ENCODE assay signal across 9 cellular contexts in genomic region chr15:72358532-72359180, GRCh38. TPM values are rescaled to one million over a fixed set of nuclear protein-coding genes. Genes with fewer than 3 reads are reported as not detected.
A peak's percentile ranks its signal among the peaks of the same experiment; 100 is the strongest.
DNase-seq lines count a peak whose midpoint lies in the region; ATAC-seq, FAIRE-seq and TF ChIP-seq lines count a peak whose summit lies in the region.
"Had no signal": no experiment of that assay in that cellular context is flagged by ENCODE, and none has a peak within 500 bp of the region (broad histone marks: within the 10 kb centered on the region; RNA-seq: fewer than 3 reads in every experiment).

No MANE protein-coding gene starts in this region.

- H3K4me1 ChIP-seq in astrocyte (ENCODE audit: insufficient read depth, low read length), result peaks cover 12% of the 10 kb centered on the region
- H3K4me1 ChIP-seq in A673 (ENCODE audit: insufficient read depth, low read length, poor library complexity, severe bottlenecking), result peaks cover 7% of the 10 kb centered on the region
- H3K4me1 ChIP-seq in HAP-1, result no peaks in the 10 kb centered on the region

- CTCF ChIA-PET in A673 (lab: Charles Lee), result no interaction called here

- H3K9me3 Mint-ChIP-seq in astrocyte (ENCODE audit: unreplicated experiment), result no peaks in the 10 kb centered on the region

- H3K27me3 ChIP-seq in astrocyte (ENCODE audit: insufficient read depth, low read length) (no peaks in the 10 kb centered on the region), A673 (replicated peaks; ENCODE audit: insufficient read depth, low read depth, low read length, poor library complexity) (no peaks in the 10 kb centered on the region), HAP-1 (ENCODE audit: low read depth) (no peaks in the 10 kb centered on the region)
- H3K27me3 ChIP-seq: esophagus muscularis mucosa had no signal

- no peak overlapping the region for H3K27ac ChIP-seq in astrocyte (ENCODE audit: low read depth, low read length)
- no peak overlapping the region for H3K27ac ChIP-seq in A673 (ENCODE audit: low read depth, low read length, poor library complexity, severe bottlenecking)

- peak overlapping the region; percentile 37 for H3K4me2 ChIP-seq in astrocyte (ENCODE audit: low read length)

- H2AFZ ChIP-seq in astrocyte (ENCODE audit: low read depth, low read length), result no peak overlapping the region

- H3K36me3 Mint-ChIP-seq in astrocyte (ENCODE audit: low read depth, unreplicated experiment), result peaks cover 17% of the 10 kb centered on the region

- H3K79me2 ChIP-seq in astrocyte (ENCODE audit: insufficient read depth, low read length), result peaks cover 50% of the 10 kb centered on the region

- ATAC-seq in Right ventricle myocardium inferior, result peak; percentile 61
- ATAC-seq in left colon, result peak; percentile 89

- peaks cover 73% of the 10 kb centered on the region for H4K20me1 ChIP-seq in astrocyte (ENCODE audit: insufficient read depth, low read length)

- FAIRE-seq in astrocyte (lab: Jason Lieb, UNC), result no peak
- FAIRE-seq in urothelium cell line (lab: Jason Lieb, UNC), result no peak
- FAIRE-seq in HTR-8/SVneo (lab: Jason Lieb, UNC), result no peak

- BruUV-seq in A673 (replicated peaks; lab: Mats Ljungman, UMichigan), result no TSS peak

- intact Hi-C loops in Right ventricle myocardium inferior (cut with DNase I), result no loop called here
- intact Hi-C loops in cardiac septum (cut with DNase I), result no loop called here
- intact Hi-C loops in left colon (cut with DNase I, micrococcal nuclease), result no loop called here
- intact Hi-C loops in A673 (cut with micrococcal nuclease; ENCODE audit: unreplicated experiment), result no loop called here

- H3K27ac Mint-ChIP-seq in astrocyte (ENCODE audit: unreplicated experiment), result peak overlapping the region; percentile 6

- peaks cover 16% of the 10 kb centered on the region for H3K36me3 ChIP-seq in astrocyte (ENCODE audit: insufficient read depth, low read length)
- peaks cover 2% of the 10 kb centered on the region for H3K36me3 ChIP-seq in A673 (ENCODE audit: insufficient read depth, low read length, poor library complexity, severe bottlenecking)
- peaks cover 24% of the 10 kb centered on the region for H3K36me3 ChIP-seq in HAP-1 (replicated peaks)

- in situ Hi-C loops in HAP-1 (cut with MboI; ENCODE audit: low sequenced_read_pairs), result no loop called here

- DNase-seq in Right ventricle myocardium inferior (ENCODE audit: missing footprints), result no peak
- no peak for DNase-seq in cardiac septum (ENCODE audit: low spot score)
- DNase-seq in astrocyte (ENCODE audit: low read depth), result peak; percentile 80
- peak in 1 of 2 donors; percentile 30 for DNase-seq in left colon
- DNase-seq in urothelium cell line (ENCODE audit: low spot score), result peak; percentile 48
- no peak for DNase-seq in A673 (ENCODE audit: low spot score)
- DNase-seq in HAP-1 (ENCODE audit: low spot score in 2 of 2), result no peak
- no peak for DNase-seq in HTR-8/SVneo (ENCODE audit: insufficient read length, low spot score)

- no peak overlapping the region for H3K9ac ChIP-seq in astrocyte (ENCODE audit: low read length)

- H3K4me3 ChIP-seq in astrocyte (ENCODE audit: insufficient read depth, low read depth, low read length) (no peak overlapping the region), A673 (ENCODE audit: low read depth, low read length, poor library complexity, severe bottlenecking) (no peak overlapping the region), HAP-1 (no peak overlapping the region)
- H3K4me3 ChIP-seq: esophagus muscularis mucosa had no signal

- no peaks in the 10 kb centered on the region for H3K27me3 Mint-ChIP-seq in astrocyte (ENCODE audit: low read depth, unreplicated experiment)

- no peak for TF ChIP-seq CTCF in astrocyte (IDR thresholded peaks at IDR 0.05; ENCODE audit: insufficient read depth, low read depth, low read length)
- no peak for TF ChIP-seq CTCF in A673 (conservative IDR thresholded peaks at IDR 0.05; ENCODE audit: low read depth, low read length)

- POLR2A ChIA-PET in A673 (lab: Charles Lee; ENCODE audit: low non-redundant PET), result no interaction called here

- H3K9me3 ChIP-seq in astrocyte (ENCODE audit: insufficient read depth, low read depth, low read length), result no peaks in the 10 kb centered on the region
- H3K9me3 ChIP-seq in A673 (ENCODE audit: low read depth, low read length, poor library complexity, severe bottlenecking), result no peaks in the 10 kb centered on the region
- H3K9me3 ChIP-seq in HAP-1, result no peaks in the 10 kb centered on the region
- H3K9me3 ChIP-seq: esophagus muscularis mucosa had no signal

- peaks cover 13% of the 10 kb centered on the region for H3K4me1 Mint-ChIP-seq in astrocyte (ENCODE audit: low read depth, unreplicated experiment)

- H3K4me3 Mint-ChIP-seq in astrocyte (ENCODE audit: unreplicated experiment), result peak overlapping the region; percentile 18

RNA-seq across cellular contexts. Expression of gene HEXA, which starts 17.2 kb away (rescaled TPM):
- total RNA-seq in Right ventricle myocardium inferior (64.3 TPM), cardiac septum (77.9 TPM), astrocyte (145 and 178 TPM in 2 replicates), left colon (100 to 1,000 TPM in 1 of 2 donors, 10 to 100 TPM in 1; 91.4 to 107 TPM), A673 (2021) (64.8 and 69.0 TPM in 2 replicates)

RNA-seq across cellular contexts. Expression of gene CELF6, which starts 38.7 kb away (rescaled TPM):
- total RNA-seq in Right ventricle myocardium inferior (1.6 TPM), cardiac septum (0.70 TPM), astrocyte (0.41 TPM in 1 of 2 replicates, not detected in the other), left colon (1 to 10 TPM; 1.1 to 1.2 TPM), A673 (2021) (not detected in 2 replicates)

RNA-seq across cellular contexts. Expression of gene TMEM202, which starts 39.4 kb away (rescaled TPM):
- total RNA-seq in Right ventricle myocardium inferior, result not detected
- not detected for total RNA-seq in cardiac septum
- not detected in 2 replicates for total RNA-seq in astrocyte
- not detected for total RNA-seq in left colon
- not detected in 2 replicates for total RNA-seq in A673 (2021)
- total RNA-seq: esophagus muscularis mucosa had no signal

Comparison
In these comparisons a context has a peak if more than half of its experiments do, and no peak if none do; other contexts are left out.
1. DNase-seq: peak in astrocyte (single experiment) and urothelium cell line (single experiment); none in Right ventricle myocardium inferior (single experiment), cardiac septum (single experiment), A673 (single experiment), HAP-1 (0 of 2) and HTR-8/SVneo (single experiment).